Comparison of ENCODE assay signal across 26 cellular contexts in genomic region chr9:117732494-117732893, GRCh38.
"Had no signal": no experiment of that assay in that cellular context is flagged by ENCODE, and none has a peak within 500 bp of the region (broad histone marks: within the 10 kb centered on the region; RNA-seq: fewer than 3 reads in every experiment).

No MANE protein-coding gene starts in this region.

- DNase-seq: effector CD8-positive, alpha-beta T cell; effector memory CD8-positive, alpha-beta T cell; endodermal cell; erythroblast; esophagus squamous epithelium; foreskin fibroblast; foreskin melanocyte; gastrocnemius medialis; glutamatergic neuron; head of caudate nucleus; heart right ventricle; hippocampal formation; left cardiac atrium; left lung; left ventricle myocardium superior; lower lobe of right lung; mesenchymal stem cell; mucosa of descending colon; naive B cell had no signal

- H3K27me3 ChIP-seq: esophagus squamous epithelium, gastrocnemius medialis, heart right ventricle, left lung had no signal

- H3K27ac ChIP-seq: coronary artery, epithelial cell of prostate, esophagus squamous epithelium, gastrocnemius medialis, heart right ventricle, left lung, lower lobe of right lung had no signal

- ATAC-seq: effector memory CD8-positive, alpha-beta T cell; esophagus mucosa; gastrocnemius medialis; left cardiac atrium; left lung; left ventricle myocardium superior; lower lobe of right lung had no signal

- H3K4me1 ChIP-seq: esophagus squamous epithelium, left lung, lower lobe of right lung had no signal

- H3K9me3 ChIP-seq: esophagus squamous epithelium, gastrocnemius medialis, heart right ventricle, left lung, lower lobe of right lung, mucosa of descending colon had no signal

- H3K36me3 ChIP-seq: esophagus squamous epithelium, gastrocnemius medialis, heart right ventricle, left lung, lower lobe of right lung had no signal

- H3K4me3 ChIP-seq: coronary artery, esophagus squamous epithelium, gastrocnemius medialis, left lung, lower lobe of right lung, mucosa of descending colon had no signal

- FAIRE-seq: colon, endometrium, islet of Langerhans, keratinocyte had no signal
